27 cellular contexts compared by ENCODE assay signal in genomic region chr19:16957855-16958254, GRCh38.
"Had no signal": no experiment of that assay in that cellular context is flagged by ENCODE, and none has a peak within 500 bp of the region (broad histone marks: within the 10 kb centered on the region; RNA-seq: fewer than 3 reads in every experiment).

No MANE protein-coding gene starts in this region.

- H3K9me3 ChIP-seq: esophagus squamous epithelium, mucosa of descending colon, neutrophil, ovary, psoas muscle, suprapubic skin, tibial artery had no signal

- H3K36me3 ChIP-seq: esophagus squamous epithelium, neutrophil, ovary, suprapubic skin, tibial artery had no signal

- H3K27ac ChIP-seq: epithelial cell of prostate, neutrophil, ovary, psoas muscle, suprapubic skin, tibial artery had no signal

- H3K4me3 Mint-ChIP-seq: activated naive CD4-positive, alpha-beta T cell treated with anti-CD3 and anti-CD28 coated beads, Interleukin-2, amount 10 ng/mL, durations not matched to agents 7 days and 5 days; activated naive CD8-positive, alpha-beta T cell treated with anti-CD3 and anti-CD28 coated beads, Interleukin-2, amount 10 ng/mL, durations not matched to agents 7 days and 5 days; activated T-helper 1 cell treated with anti-CD3 and anti-CD28 coated beads, Interleukin-12 subunit alpha, Interleukin-12 subunit beta, Interleukin-2, Interleukin-4 antibody, amounts not matched to agents 30 ng/mL and 10 ng/mL and 1 ng/mL, durations not matched to agents 14 hours and 24 hours and 36 hours; nephron progenitor cell; T-helper 2 cell treated with Interferon-gamma antibody and Interleukin-4, amounts not matched to agents 5 μg/mL and 100 μg/mL, for 36 hours had no signal

- H3K4me2 ChIP-seq: smooth muscle cell had no signal

- H3K27me3 ChIP-seq: ovary, suprapubic skin had no signal

- H3K4me1 Mint-ChIP-seq: activated naive CD4-positive, alpha-beta T cell treated with anti-CD3 and anti-CD28 coated beads, Interleukin-2, amount 10 ng/mL, durations not matched to agents 7 days and 5 days; activated naive CD8-positive, alpha-beta T cell treated with anti-CD3 and anti-CD28 coated beads, Interleukin-2, amount 10 ng/mL, durations not matched to agents 7 days and 5 days had no signal

- H3K4me3 ChIP-seq: esophagus squamous epithelium, lung, mucosa of descending colon, ovary, psoas muscle, smooth muscle cell, suprapubic skin, tibial artery had no signal

- H3K36me3 Mint-ChIP-seq: activated naive CD4-positive, alpha-beta T cell treated with anti-CD3 and anti-CD28 coated beads, Interleukin-2, amount 10 ng/mL, durations not matched to agents 7 days and 5 days; activated naive CD8-positive, alpha-beta T cell treated with anti-CD3 and anti-CD28 coated beads, Interleukin-2, amount 10 ng/mL, durations not matched to agents 7 days and 5 days had no signal

- H3K27ac Mint-ChIP-seq: activated naive CD4-positive, alpha-beta T cell treated with anti-CD3 and anti-CD28 coated beads, Interleukin-2, amount 10 ng/mL, durations not matched to agents 7 days and 5 days; activated naive CD8-positive, alpha-beta T cell treated with anti-CD3 and anti-CD28 coated beads, Interleukin-2, amount 10 ng/mL, durations not matched to agents 7 days and 5 days; activated T-helper 1 cell treated with anti-CD3 and anti-CD28 coated beads, Interleukin-12 subunit alpha, Interleukin-12 subunit beta, Interleukin-2, Interleukin-4 antibody, amounts not matched to agents 30 ng/mL and 10 ng/mL and 1 ng/mL, durations not matched to agents 14 hours and 24 hours and 36 hours; nephron progenitor cell; T-helper 2 cell treated with Interferon-gamma antibody and Interleukin-4, amounts not matched to agents 5 μg/mL and 100 μg/mL, for 36 hours had no signal

- H3K9me3 Mint-ChIP-seq: activated naive CD4-positive, alpha-beta T cell treated with anti-CD3 and anti-CD28 coated beads, Interleukin-2, amount 10 ng/mL, durations not matched to agents 7 days and 5 days; activated naive CD8-positive, alpha-beta T cell treated with anti-CD3 and anti-CD28 coated beads, Interleukin-2, amount 10 ng/mL, durations not matched to agents 7 days and 5 days; T-helper 2 cell treated with Interferon-gamma antibody and Interleukin-4, amounts not matched to agents 5 μg/mL and 100 μg/mL, for 36 hours had no signal

- DNase-seq: activated CD4-positive, alpha-beta T cell treated with anti-CD3 and anti-CD28 coated beads for 4 hours; activated CD4-positive, alpha-beta T cell treated with anti-CD3 and anti-CD28 coated beads, Interleukin-2, amount 50 U/mL, for 48 hours; activated CD8-positive, alpha-beta memory T cell treated with anti-CD3 and anti-CD28 coated beads, Interleukin-2, amount 50 U/mL, for 4 hours; activated effector memory CD4-positive, alpha-beta T cell treated with anti-CD3 and anti-CD28 coated beads, Interleukin-2, amount 50 U/mL, for 16 hours; activated naive CD4-positive, alpha-beta T cell treated with anti-CD3 and anti-CD28 coated beads, Interleukin-2, amount 10 ng/mL, durations not matched to agents 7 days and 5 days; activated naive CD8-positive, alpha-beta T cell treated with anti-CD3 and anti-CD28 coated beads, Interleukin-2, amount 10 ng/mL, durations not matched to agents 7 days and 5 days; activated T-cell treated with anti-CD3 and anti-CD28 coated beads, Interleukin-2, amount 50 U/mL, for 1 hour; caudate nucleus; effector CD4-positive, alpha-beta T cell; esophagus squamous epithelium; foreskin melanocyte; kidney glomerular epithelial cell; mucosa of descending colon; nephron progenitor cell; ovary; psoas muscle; stimulated activated CD4-positive, alpha-beta T cell treated with anti-CD3 and anti-CD28 coated beads, Interleukin-1b, Interleukin-23, amount 100 ng/mL, for 48 hours; stimulated activated naive CD4-positive, alpha-beta T cell; T-helper 1 cell had no signal
